Comparison of ENCODE assay signal across 2 cellular contexts in the genomic region with DNA sequence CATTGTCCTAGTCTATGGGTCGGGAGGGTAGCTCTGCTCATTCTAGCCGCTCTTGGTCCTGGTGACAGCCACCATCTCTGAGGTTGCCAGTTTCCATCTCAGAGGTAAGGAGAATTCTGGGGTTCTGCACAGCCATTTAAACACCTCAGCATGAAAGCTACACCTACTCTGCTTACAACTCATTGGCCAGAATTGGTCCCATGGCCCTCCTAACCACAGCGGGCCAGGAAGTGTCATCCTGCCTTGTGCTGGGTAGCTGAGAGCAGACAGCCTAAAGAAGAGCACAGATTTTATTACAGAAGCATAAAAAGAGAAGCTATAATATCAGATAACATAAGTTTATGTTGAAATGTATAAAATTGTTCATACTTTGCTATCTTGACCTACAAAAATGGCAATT.
TF ChIP-seq lines count a peak whose summit lies in the region.

No MANE protein-coding gene starts in this region.

TF ChIP-seq in GM12878, 131 proteins besides CTCF, POLR2A, EP300 and RAD21:
- no peak for TF ChIP-seq MYC (IDR thresholded peaks at IDR 0.05; ENCODE audit: insufficient read depth, insufficient read length, insufficient replicate concordance, low read length, severe bottlenecking)
- TF ChIP-seq, protein P1, sequence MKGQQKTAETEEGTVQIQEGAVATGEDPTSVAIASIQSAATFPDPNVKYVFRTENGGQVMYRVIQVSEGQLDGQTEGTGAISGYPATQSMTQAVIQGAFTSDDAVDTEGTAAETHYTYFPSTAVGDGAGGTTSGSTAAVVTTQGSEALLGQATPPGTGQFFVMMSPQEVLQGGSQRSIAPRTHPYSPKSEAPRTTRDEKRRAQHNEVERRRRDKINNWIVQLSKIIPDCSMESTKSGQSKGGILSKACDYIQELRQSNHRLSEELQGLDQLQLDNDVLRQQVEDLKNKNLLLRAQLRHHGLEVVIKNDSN (IDR thresholded peaks at IDR 0.05; ENCODE audit: borderline replicate concordance, extremely low read length, insufficient read depth, low read depth, low read length): peak; percentile 13

TF ChIP-seq in H1, 55 proteins besides CTCF, POLR2A, EP300 and RAD21:
- TF ChIP-seq JUND (IDR thresholded peaks at IDR 0.05; ENCODE audit: low read length): no peak
- no peak for TF ChIP-seq RNF2 (IDR thresholded peaks at IDR 0.05; ENCODE audit: borderline replicate concordance, low read depth, low read length, missing control alignments, poor library complexity, severe bottlenecking)
- no peak for TF ChIP-seq HDAC2 (IDR thresholded peaks at IDR 0.05; ENCODE audit: borderline replicate concordance in 1 of 2, low read depth in 2 of 2, low read length in 2 of 2)
- TF ChIP-seq RBBP5 (IDR thresholded peaks at IDR 0.05; ENCODE audit: borderline replicate concordance, low read depth, low read length): no peak
- no peak for TF ChIP-seq SIRT6 (IDR thresholded peaks at IDR 0.05; ENCODE audit: low read length)
- no peak for TF ChIP-seq SIX5 (IDR thresholded peaks at IDR 0.05; ENCODE audit: low read depth, low read length)
- no peak for TF ChIP-seq CBX8 (IDR thresholded peaks at IDR 0.05; ENCODE audit: borderline replicate concordance, low read depth, low read length)
- no peak for TF ChIP-seq SIN3A (conservative IDR thresholded peaks at IDR 0.05 in 1 of 2, IDR thresholded peaks at IDR 0.05 in 1 of 2; ENCODE audit: low read depth in 1 of 2, low read length in 2 of 2)
- TF ChIP-seq, protein P2, sequence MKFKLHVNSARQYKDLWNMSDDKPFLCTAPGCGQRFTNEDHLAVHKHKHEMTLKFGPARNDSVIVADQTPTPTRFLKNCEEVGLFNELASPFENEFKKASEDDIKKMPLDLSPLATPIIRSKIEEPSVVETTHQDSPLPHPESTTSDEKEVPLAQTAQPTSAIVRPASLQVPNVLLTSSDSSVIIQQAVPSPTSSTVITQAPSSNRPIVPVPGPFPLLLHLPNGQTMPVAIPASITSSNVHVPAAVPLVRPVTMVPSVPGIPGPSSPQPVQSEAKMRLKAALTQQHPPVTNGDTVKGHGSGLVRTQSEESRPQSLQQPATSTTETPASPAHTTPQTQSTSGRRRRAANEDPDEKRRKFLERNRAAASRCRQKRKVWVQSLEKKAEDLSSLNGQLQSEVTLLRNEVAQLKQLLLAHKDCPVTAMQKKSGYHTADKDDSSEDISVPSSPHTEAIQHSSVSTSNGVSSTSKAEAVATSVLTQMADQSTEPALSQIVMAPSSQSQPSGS (IDR thresholded peaks at IDR 0.05; ENCODE audit: low read length): no peak
- no peak for TF ChIP-seq ZNF274 (IDR thresholded peaks at IDR 0.05; ENCODE audit: borderline replicate concordance, extremely low read depth, low read length)
- TF ChIP-seq TCF12 (IDR thresholded peaks at IDR 0.05; ENCODE audit: low read depth, low read length): no peak
- no peak for TF ChIP-seq RFX5 (IDR thresholded peaks at IDR 0.05; ENCODE audit: borderline replicate concordance, low read depth, low read length)
- TF ChIP-seq GTF2F1 (IDR thresholded peaks at IDR 0.05; ENCODE audit: borderline replicate concordance, low read depth, low read length): no peak
